Comparison of ENCODE assay signal across 8 cellular contexts in genomic region chr20:1509237-1509636, GRCh38. TPM values are rescaled to one million over a fixed set of nuclear protein-coding genes. Genes with fewer than 3 reads are reported as not detected.
DNase-seq lines count a peak whose midpoint lies in the region; FAIRE-seq and TF ChIP-seq lines count a peak whose summit lies in the region.

No MANE protein-coding gene starts in this region.

- H3K4me1 ChIP-seq in spleen: no peaks in the 10 kb centered on the region
- H3K4me1 ChIP-seq in ovary (ENCODE audit: insufficient read depth): no peaks in the 10 kb centered on the region

- H3K36me3 ChIP-seq in spleen: no peaks in the 10 kb centered on the region
- H3K36me3 ChIP-seq in WERI-Rb-1: no peaks in the 10 kb centered on the region
- no peaks in the 10 kb centered on the region for H3K36me3 ChIP-seq in ovary

- H3K4me3 ChIP-seq in AG10803 (ENCODE audit: low read length) (no peak overlapping the region), epithelial cell of esophagus (ENCODE audit: low read length) (no peak overlapping the region), spleen (no peak overlapping the region), WERI-Rb-1 (ENCODE audit: low read depth, low read length) (no peak overlapping the region), ovary (no peak overlapping the region)

- peaks cover 0 to 13% (median 4%) of the 10 kb centered on the region in 8 donors for H3K9me3 ChIP-seq in spleen
- H3K9me3 ChIP-seq in WERI-Rb-1 (ENCODE audit: severe bottlenecking): no peaks in the 10 kb centered on the region
- no peaks in the 10 kb centered on the region for H3K9me3 ChIP-seq in ovary

- H3K27ac ChIP-seq in spleen: no peak overlapping the region
- no peak overlapping the region for H3K27ac ChIP-seq in WERI-Rb-1
- H3K27ac ChIP-seq in ovary: no peak overlapping the region

- no peak for FAIRE-seq in RCC 7860 (lab: Jason Lieb, UNC)

- in situ Hi-C loops in SK-MEL-5 (cut with HindIII; ENCODE audit: low pct_unique_long_range_greater_than_20kb, low sequenced_read_pairs): no loop called here

- TF ChIP-seq POLR2A in spleen (IDR thresholded peaks at IDR 0.05) (no peak), ovary (IDR thresholded peaks at IDR 0.05) (no peak)

- 23 to 45% (median 26%) methylated on average over 9 of the region's 9 CpGs for whole genome bisulfite sequencing in spleen, 5 donors
- 35 to 44% (median 37%) methylated on average over 9 of the region's 9 CpGs for WGBS in ovary, 3 donors

- TF ChIP-seq CTCF in AG10803 (conservative IDR thresholded peaks at IDR 0.05; ENCODE audit: low read length) (peak; percentile 60), GM20000 (IDR thresholded peaks at IDR 0.05; ENCODE audit: extremely low read depth, missing control alignments) (no peak), epithelial cell of esophagus (IDR thresholded peaks at IDR 0.05; ENCODE audit: insufficient read depth, low read depth, low read length, missing control alignments) (peak; percentile 70), spleen (IDR thresholded peaks at IDR 0.05 in 8 of 11, conservative IDR thresholded peaks at IDR 0.05 in 3 of 11) (peak in 8 of 11 experiments; percentile 19 to 51 (median 26)), WERI-Rb-1 (IDR thresholded peaks at IDR 0.05; ENCODE audit: low read depth, low read length) (no peak), ovary (IDR thresholded peaks at IDR 0.05) (no peak)

- intact Hi-C loops in spleen (cut with DNase I; ENCODE audit: low total_unique reads): no loop called here
- intact Hi-C loops in ovary (cut with DNase I): no loop called here

- H3K27me3 ChIP-seq in spleen (replicated peaks in 1 of 7) (peaks cover 0 to 6% (median 0%) of the 10 kb centered on the region in 7 donors), WERI-Rb-1 (ENCODE audit: insufficient read depth, low read depth, severe bottlenecking) (peaks cover 24% of the 10 kb centered on the region), ovary (no peaks in the 10 kb centered on the region)

- TF ChIP-seq EP300 in ovary (IDR thresholded peaks at IDR 0.05): no peak

- peak; percentile 46 for DNase-seq in AG10803 (ENCODE audit: low read depth)
- peak; percentile 32 for DNase-seq in GM20000 (ENCODE audit: low spot score)
- peak; percentile 62 for DNase-seq in SK-MEL-5 (ENCODE audit: low read depth, low spot score)
- peak; percentile 50 for DNase-seq in epithelial cell of esophagus (ENCODE audit: low read depth)
- no peak for DNase-seq in spleen
- no peak for DNase-seq in RCC 7860 (ENCODE audit: low spot score)
- DNase-seq in WERI-Rb-1: no peak
- DNase-seq in ovary: no peak

RNA-seq across cellular contexts. Expression of gene SIRPB2, which starts 18.0 kb away (rescaled TPM):
- total RNA-seq in SK-MEL-5 (2014; rRNA removed; shearing (Covaris generic)): not detected in 2 replicates
- polyA plus RNA-seq in SK-MEL-5 (2015; cell fraction: cytosol; rRNA removed): not detected in 2 replicates
- polyA plus RNA-seq in SK-MEL-5 (2015; cell fraction: nucleus; rRNA removed): not detected in 2 replicates
- total RNA-seq in spleen (10 to 100 TPM; 27.3 to 92.2 (median 42.1) TPM), ovary (1 to 10 TPM in 6 of 7 donors, under 1 TPM in 1; 0.88 to 3.8 (median 1.7) TPM)
- polyA plus RNA-seq in spleen (1 to 10 TPM; 2.1 to 4.7 (median 2.2) TPM), ovary (1 to 10 TPM in 1 of 2 donors, under 1 TPM in 1; 0.98 to 1.4 TPM)

RNA-seq across cellular contexts. Expression of gene NSFL1C, which starts 42.6 kb away (rescaled TPM):
- 31.1 and 33.3 TPM in 2 replicates for total RNA-seq in SK-MEL-5 (2014; rRNA removed; shearing (Covaris generic))
- 54.6 and 78.6 TPM in 2 replicates for polyA plus RNA-seq in SK-MEL-5 (2015; cell fraction: cytosol; rRNA removed)
- 113 and 129 TPM in 2 replicates for polyA plus RNA-seq in SK-MEL-5 (2015; cell fraction: nucleus; rRNA removed)
- total RNA-seq in spleen (10 to 100 TPM; 64.9 to 88.5 (median 71.8) TPM), ovary (10 to 100 TPM; 23.4 to 79.6 (median 63.2) TPM)
- polyA plus RNA-seq in spleen (10 to 100 TPM; 37.1 to 51.2 (median 41.7) TPM), ovary (100 to 1,000 TPM in 1 of 2 donors, 10 to 100 TPM in 1; 45.6 to 105 TPM)

RNA-seq across cellular contexts. Expression of gene SIRPD, which starts 48.3 kb away (rescaled TPM):
- total RNA-seq in SK-MEL-5 (2014; rRNA removed; shearing (Covaris generic)): not detected in 2 replicates
- polyA plus RNA-seq in SK-MEL-5 (2015; cell fraction: cytosol; rRNA removed): not detected in 2 replicates
- polyA plus RNA-seq in SK-MEL-5 (2015; cell fraction: nucleus; rRNA removed): not detected in 2 replicates
- total RNA-seq in spleen (1 to 10 TPM in 6 of 7 donors, under 1 TPM in 1; 0.72 to 8.2 (median 2.6) TPM), ovary (not detected)
- polyA plus RNA-seq in spleen (1 to 10 TPM in 1 of 3 donors, under 1 TPM in 2; 0.24 to 1.0 (median 0.93) TPM), ovary (not detected)

Comparison
In these comparisons a context has a peak if more than half of its experiments do, and no peak if none do; other contexts are left out.
1. DNase-seq: peak in AG10803 (single experiment), GM20000 (single experiment), SK-MEL-5 (single experiment) and epithelial cell of esophagus (single experiment); none in spleen (single experiment), RCC 7860 (single experiment), WERI-Rb-1 (single experiment) and ovary (0 of 5).
2. CTCF ChIP-seq: peak in AG10803 (single experiment), epithelial cell of esophagus (single experiment) and spleen (8 of 11); none in GM20000 (single experiment), WERI-Rb-1 (single experiment) and ovary (0 of 3).
3. RNA of gene SIRPB2, which starts 18.0 kb away (total RNA-seq): 27.3 to 92.2 TPM in spleen; 0.88 to 3.8 TPM in ovary and not detected in SK-MEL-5; every median in the first group is over 4 times any median in the second.